Comparison of ENCODE assay signal across 14 cellular contexts in the genomic region with DNA sequence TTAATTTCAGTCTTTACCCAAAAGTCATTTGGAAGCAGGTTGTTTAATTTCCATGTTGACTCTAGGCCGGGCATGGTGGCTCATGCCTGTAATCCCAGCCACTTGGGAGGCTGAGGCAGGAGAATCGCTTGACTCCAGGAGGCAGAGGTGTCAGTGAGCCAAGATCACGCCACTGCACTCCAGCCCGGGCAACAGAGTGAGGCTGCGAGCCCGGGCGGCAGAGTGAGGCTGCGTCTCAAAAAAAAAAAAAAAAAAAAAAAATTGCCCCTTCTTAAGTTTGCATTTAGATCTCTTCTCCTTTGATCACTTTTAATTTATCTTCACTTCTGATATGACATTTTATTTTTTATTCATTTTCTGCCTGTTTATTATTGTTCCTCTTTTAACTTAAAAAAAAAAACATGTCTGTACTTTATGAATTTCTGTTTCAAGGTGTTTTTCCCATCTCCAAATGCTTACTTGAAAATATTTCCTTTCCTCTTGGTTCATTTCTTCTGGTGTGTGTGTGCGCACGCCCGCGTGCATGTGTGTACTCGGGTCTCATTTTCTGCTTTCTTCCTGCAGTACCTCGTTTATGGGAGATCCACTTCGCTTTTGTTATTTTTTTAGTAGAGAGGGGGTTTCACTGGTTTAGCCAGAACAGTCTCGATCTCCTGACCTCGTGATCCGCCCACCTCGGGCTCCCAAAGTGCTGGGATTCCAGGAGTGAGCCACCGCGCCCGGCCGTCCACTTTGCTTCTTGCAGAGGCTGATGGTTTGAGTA. TPM values are rescaled to one million over a fixed set of nuclear protein-coding genes. Genes with fewer than 3 reads are reported as not detected.
DNase-seq lines count a peak whose midpoint lies in the region; ATAC-seq and TF ChIP-seq lines count a peak whose summit lies in the region.
"Not testable (repeated sequence)": the region's sequence is repeated elsewhere in the genome, so short reads cannot be mapped to it uniquely, and the experiment has no call there.
"Had no signal": no experiment of that assay in that cellular context is flagged by ENCODE, and none has a peak within 500 bp of the region (broad histone marks: within the 10 kb centered on the region; RNA-seq: fewer than 3 reads in every experiment).

No MANE protein-coding gene starts in this region.

- H3K36me3 Mint-ChIP-seq in WTC11; chondrocyte (ENCODE audit: low read depth); nephron progenitor cell (ENCODE audit: low read depth): not testable (repeated sequence)

- H4K20me1 ChIP-seq in MM.1S (ENCODE audit: insufficient read depth, low read length): not testable (repeated sequence)

- POLR2A ChIA-PET in WTC11 (lab: Charles Lee): not testable (repeated sequence)

- CTCF ChIA-PET in WTC11 (lab: Charles Lee): interaction anchor here (0.9 to 1.3 kb wide), 3 partner anchors 11 to 130 kb away, joined by 4 read pairs; no protein-coding TSS in a partner anchor

- not testable (repeated sequence) for H3K4me1 ChIP-seq in ES-I3 (ENCODE audit: insufficient read depth, low read length); MM.1S (ENCODE audit: low read length); right cardiac atrium (ENCODE audit: control insufficient read depth, insufficient read depth, low read length); skeletal muscle satellite cell (ENCODE audit: control insufficient read depth, insufficient read depth, low read length)

- WGBS in right cardiac atrium: 45% methylated on average over 19 of the region's 23 CpGs

- not testable (repeated sequence) for H3K9me2 ChIP-seq in MM.1S (replicated peaks; ENCODE audit: insufficient read depth, low read length)

- H3K27me3 ChIP-seq in MM.1S (replicated peaks; ENCODE audit: insufficient read depth, low read length): peaks cover 27% of the 10 kb centered on the region
- not testable (repeated sequence) for H3K27me3 ChIP-seq in right cardiac atrium (ENCODE audit: control insufficient read depth, insufficient read depth); skeletal muscle satellite cell (ENCODE audit: control insufficient read depth, insufficient read depth, low read length)

- not testable (repeated sequence) for H3K9me3 Mint-ChIP-seq in WTC11; chondrocyte (ENCODE audit: low read depth)
- peaks cover 11% of the 10 kb centered on the region for H3K9me3 Mint-ChIP-seq in nephron progenitor cell

- not testable (repeated sequence) for H3K36me3 ChIP-seq in ES-I3 (ENCODE audit: insufficient read depth, low read length); MM.1S (replicated peaks; ENCODE audit: insufficient read depth, low read length); skeletal muscle satellite cell (ENCODE audit: insufficient read depth, low read length)

- not testable (repeated sequence) for H3K4me3 ChIP-seq in MM.1S (ENCODE audit: low read length); right cardiac atrium (ENCODE audit: low read length)
- peak overlapping the region; percentile 34 for H3K4me3 ChIP-seq in skeletal muscle satellite cell (ENCODE audit: low read length)

- H3K9ac ChIP-seq in ES-I3 (ENCODE audit: low read depth, low read length): 0 out of 2 replicates have a peak overlapping the region, but pooled peaks have one; percentile 8
- H3K9ac ChIP-seq in MM.1S (ENCODE audit: low read length); skeletal muscle satellite cell (ENCODE audit: low read depth, low read length): not testable (repeated sequence)

- not testable (repeated sequence) for H3K27me3 Mint-ChIP-seq in WTC11 (ENCODE audit: low read depth); chondrocyte (ENCODE audit: low read depth); nephron progenitor cell (ENCODE audit: low read depth, poor library complexity)

- intact Hi-C loops in right cardiac atrium (cut with DNase I): not testable (repeated sequence)

- H3K4me3 Mint-ChIP-seq in WTC11; chondrocyte (ENCODE audit: unreplicated experiment); nephron progenitor cell: not testable (repeated sequence)

- H2AFZ ChIP-seq in MM.1S (ENCODE audit: low read length): peak overlapping the region; percentile 32; the same call in 1 of the 2 replicates

- H3K4me2 ChIP-seq in MM.1S (ENCODE audit: low read depth, low read length) (peak overlapping the region; percentile 77; the same call in 1 of the 2 replicates), skeletal muscle satellite cell (ENCODE audit: low read length) (peak overlapping the region; percentile 26)

- H3K4me1 Mint-ChIP-seq in WTC11; chondrocyte (ENCODE audit: low read depth); nephron progenitor cell: not testable (repeated sequence)

- H3K27ac ChIP-seq in MM.1S (ENCODE audit: low read length); right cardiac atrium (ENCODE audit: low read length): not testable (repeated sequence)

- H3K27ac Mint-ChIP-seq in WTC11; chondrocyte (ENCODE audit: unreplicated experiment); nephron progenitor cell: not testable (repeated sequence)

- not testable (repeated sequence) for ATAC-seq in WTC11, right cardiac atrium

- DNase-seq in MM.1S: not testable (repeated sequence)
- DNase-seq in WTC11 (ENCODE audit: low spot score): peak; percentile 42
- DNase-seq in chondrocyte (ENCODE audit: low spot score): peak; percentile 96
- peak; percentile 21 to 63 (median 44) for DNase-seq in right cardiac atrium
- peak; percentile 26 for DNase-seq in nephron progenitor cell

- H3K9me3 ChIP-seq in ES-I3 (ENCODE audit: control insufficient read depth, insufficient read depth, low read length); MM.1S (replicated peaks; ENCODE audit: insufficient read depth, low read length); right cardiac atrium (ENCODE audit: control insufficient read depth, low read length); skeletal muscle satellite cell (replicated peaks; ENCODE audit: low read length): not testable (repeated sequence)

- not testable (repeated sequence) for H3F3A ChIP-seq in MM.1S (ENCODE audit: insufficient read depth, low read length)

- TF ChIP-seq CTCF in MM.1S (IDR thresholded peaks at IDR 0.05; ENCODE audit: low read length); WTC11 (IDR thresholded peaks at IDR 0.05); nephron progenitor cell (IDR thresholded peaks at IDR 0.05): not testable (repeated sequence)
- TF ChIP-seq CTCF in chondrocyte (IDR thresholded peaks at IDR 0.05): peak; percentile 46

- H3K79me2 ChIP-seq in MM.1S (ENCODE audit: low read length): not testable (repeated sequence)

RNA-seq across cellular contexts. Expression of a gene that starts 26.3 kb away (rescaled TPM):
- total RNA-seq in WTC11 (2021) (1.0 to 3.5 TPM (median 2.4 TPM) in 3 replicates), chondrocyte (not detected in 3 replicates), right cardiac atrium (not detected)
- not detected for polyA plus RNA-seq in right cardiac atrium
- total RNA-seq in skeletal muscle satellite cell (2012; rRNA removed): not detected in 2 replicates
- total RNA-seq: activated CD4-positive, alpha-beta memory T cell treated with anti-CD3 and anti-CD28 coated beads for 36 hours; activated naive CD4-positive, alpha-beta T cell treated with anti-CD3 and anti-CD28 coated beads, Interleukin-2, amount 50 U/mL, for 72 hours; bronchial epithelial cell; lung microvascular endothelial cell; naive thymus-derived CD8-positive, alpha-beta T cell had no signal
- polyA plus RNA-seq: esophagus; IgD-negative memory B cell; naive thymus-derived CD8-positive, alpha-beta T cell had no signal
